40 cellular contexts compared by ENCODE assay signal in the genomic region with DNA sequence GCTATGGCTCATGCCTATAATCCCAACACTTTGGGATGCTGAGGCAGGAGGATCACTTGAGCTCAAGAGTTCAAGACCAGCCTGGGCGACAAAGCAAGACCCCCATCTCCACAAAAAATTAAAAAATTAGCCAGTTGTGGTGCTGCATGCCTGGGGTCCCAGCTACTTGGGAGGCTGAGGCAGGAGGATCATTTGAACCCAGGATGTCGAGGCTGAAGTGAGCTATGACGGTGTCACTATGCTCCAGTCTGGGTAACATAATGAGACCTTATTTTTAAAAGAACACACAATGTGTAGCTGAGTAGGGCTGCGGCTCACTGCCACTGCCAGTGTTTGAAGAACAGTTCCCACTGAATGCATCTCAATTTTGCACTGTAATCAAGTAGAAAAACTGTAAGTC. TPM values are rescaled to one million over a fixed set of nuclear protein-coding genes. Genes with fewer than 3 reads are reported as not detected.
A peak's percentile ranks its signal among the peaks of the same experiment; 100 is the strongest.
DNase-seq lines count a peak whose midpoint lies in the region; ATAC-seq, FAIRE-seq and TF ChIP-seq lines count a peak whose summit lies in the region.
"Had no signal": no experiment of that assay in that cellular context is flagged by ENCODE, and none has a peak within 500 bp of the region (broad histone marks: within the 10 kb centered on the region; RNA-seq: fewer than 3 reads in every experiment).

No MANE protein-coding gene starts in this region.

- TF ChIP-seq POLR2A in GM12891 (IDR thresholded peaks at IDR 0.05; ENCODE audit: low read depth, low read length): no peak
- no peak for TF ChIP-seq POLR2A in esophagus muscularis mucosa (IDR thresholded peaks at IDR 0.05; ENCODE audit: low read depth)

- ATAC-seq in HG03139 (IDR thresholded peaks at IDR 0.05; ENCODE audit: unreplicated experiment): no peak
- ATAC-seq: A549; CD8-positive, alpha-beta T cell had no signal

- H3K4me3 Mint-ChIP-seq in endodermal cell: no peak overlapping the region
- H3K4me3 Mint-ChIP-seq: B cell; CD14-positive monocyte; CD4-positive, alpha-beta memory T cell; CD4-positive, alpha-beta T cell; CD4-positive, CD25-positive, alpha-beta regulatory T cell; CD8-positive, alpha-beta memory T cell; CD8-positive, alpha-beta T cell had no signal

- H3K27me3 ChIP-seq in endodermal cell (ENCODE audit: control insufficient read depth, insufficient read depth, low read length, poor library complexity, severe bottlenecking) (peaks cover 48% of the 10 kb centered on the region), esophagus muscularis mucosa (peaks cover 0 to 42% (median 0%) of the 10 kb centered on the region in 4 donors), brain microvascular endothelial cell (replicated peaks) (peaks cover 2% of the 10 kb centered on the region)
- H3K27me3 ChIP-seq: BLaER1; BLaER1 treated with 17β-estradiol and CSF1 and Interleukin-3, amounts not matched to agents 10 nM and 100 nM had no signal

- H3K36me3 Mint-ChIP-seq in endodermal cell (ENCODE audit: low read depth): no peaks in the 10 kb centered on the region
- H3K36me3 Mint-ChIP-seq: CD14-positive monocyte; CD4-positive, alpha-beta memory T cell; CD4-positive, CD25-positive, alpha-beta regulatory T cell; CD8-positive, alpha-beta memory T cell; CD8-positive, alpha-beta T cell had no signal

- H3K27ac ChIP-seq in endodermal cell (ENCODE audit: low read depth, low read length) (no peak overlapping the region), esophagus muscularis mucosa (replicated peaks in 1 of 4) (no peak overlapping the region), brain microvascular endothelial cell (no peak overlapping the region)
- H3K27ac ChIP-seq: 22Rv1; A549; BLaER1; BLaER1 treated with 17β-estradiol and CSF1 and Interleukin-3, amounts not matched to agents 10 nM and 100 nM; C4-2B had no signal

- H3K27me3 Mint-ChIP-seq in endodermal cell (ENCODE audit: insufficient read depth): peaks cover 100% of the 10 kb centered on the region
- H3K27me3 Mint-ChIP-seq: CD4-positive, CD25-positive, alpha-beta regulatory T cell had no signal

- H3K9me3 Mint-ChIP-seq in endodermal cell: peaks cover 2% of the 10 kb centered on the region
- H3K9me3 Mint-ChIP-seq: CD14-positive monocyte; CD4-positive, alpha-beta memory T cell; CD4-positive, alpha-beta T cell; CD4-positive, CD25-positive, alpha-beta regulatory T cell; CD8-positive, alpha-beta memory T cell; CD8-positive, alpha-beta T cell had no signal

- DNase-seq in GM12891 (ENCODE audit: insufficient read length, low spot score) (no peak), endodermal cell (peak; percentile 16), esophagus muscularis mucosa (ENCODE audit: extremely low spot score) (peak; percentile 62), retina (no peak), brain microvascular endothelial cell (no peak)
- DNase-seq: 8988T; ACHN; AML-193; BE2C; C1 segment of cervical spinal cord; Caco-2; Calu3; CD4-positive, alpha-beta memory T cell; CD4-positive, alpha-beta T cell; CD4-positive, CD25-positive, alpha-beta regulatory T cell; CD8-positive, alpha-beta memory T cell; CD8-positive, alpha-beta T cell; COR-L47; DMS 273 treated with DMSO at 0.1 percent for 48 hours; DMS153; DMS53; DMS79; DMS79 treated with DMSO at 0.1 percent for 48 hours; DND-41; EL had no signal

- TF ChIP-seq EP300 in esophagus muscularis mucosa (IDR thresholded peaks at IDR 0.05): no peak

- peak; percentile 28 for FAIRE-seq in GM12891 (lab: Jason Lieb, UNC)
- FAIRE-seq: A204.1, A549, D721Med had no signal

- peaks cover 5% of the 10 kb centered on the region for H3K4me1 Mint-ChIP-seq in endodermal cell
- H3K4me1 Mint-ChIP-seq: CD4-positive, alpha-beta memory T cell; CD4-positive, CD25-positive, alpha-beta regulatory T cell had no signal

- peaks cover 3% of the 10 kb centered on the region for H3K4me1 ChIP-seq in endodermal cell (ENCODE audit: control insufficient read depth, insufficient read depth, low read length)
- H3K4me1 ChIP-seq in esophagus muscularis mucosa: no peaks in the 10 kb centered on the region
- H3K4me1 ChIP-seq: A549, BE2C had no signal

- TF ChIP-seq CTCF in endodermal cell (conservative IDR thresholded peaks at IDR 0.05): no peak
- no peak for TF ChIP-seq CTCF in esophagus muscularis mucosa (IDR thresholded peaks at IDR 0.05)
- no peak for TF ChIP-seq CTCF in brain microvascular endothelial cell (IDR thresholded peaks at IDR 0.05; ENCODE audit: low read depth, low read length, missing control alignments)

- in situ Hi-C loops in brain microvascular endothelial cell (cut with HindIII; ENCODE audit: low pct_ligation_motif_present, low sequenced_read_pairs): no loop called here

- H3K27ac Mint-ChIP-seq in endodermal cell: no peak overlapping the region
- H3K27ac Mint-ChIP-seq: B cell; CD14-positive monocyte; CD4-positive, alpha-beta memory T cell; CD4-positive, alpha-beta T cell; CD4-positive, CD25-positive, alpha-beta regulatory T cell; CD8-positive, alpha-beta T cell had no signal

- H3K36me3 ChIP-seq in endodermal cell (ENCODE audit: control insufficient read depth, insufficient read depth, low read length) (no peaks in the 10 kb centered on the region), esophagus muscularis mucosa (no peaks in the 10 kb centered on the region), brain microvascular endothelial cell (replicated peaks) (no peaks in the 10 kb centered on the region)
- H3K36me3 ChIP-seq: BE2C; BLaER1; BLaER1 treated with 17β-estradiol and CSF1 and Interleukin-3, amounts not matched to agents 10 nM and 100 nM had no signal

- H3K9ac ChIP-seq in endodermal cell (ENCODE audit: extremely low read depth, low read length, poor library complexity, severe bottlenecking): no peak overlapping the region
- H3K9ac ChIP-seq: BLaER1; BLaER1 treated with 17β-estradiol and CSF1 and Interleukin-3, amounts not matched to agents 10 nM and 100 nM had no signal

- WGBS in endodermal cell (ENCODE audit: insufficient coverage in 1 of 2, insufficient read length in 1 of 2), 2 experiments: 81 to 87% methylated on average over 4 of the region's 4 CpGs
- WGBS in esophagus muscularis mucosa: 92% methylated on average over 4 of the region's 4 CpGs

- intact Hi-C loops in esophagus muscularis mucosa (cut with DNase I): no loop called here

- H3K4me3 ChIP-seq in endodermal cell (ENCODE audit: low read length) (no peak overlapping the region), esophagus muscularis mucosa (no peak overlapping the region), brain microvascular endothelial cell (ENCODE audit: low read depth, low read length) (no peak overlapping the region)
- H3K4me3 ChIP-seq: A549; BLaER1; BLaER1 treated with 17β-estradiol and CSF1 and Interleukin-3, amounts not matched to agents 10 nM and 100 nM had no signal

- peaks cover 5% of the 10 kb centered on the region for H3K9me3 ChIP-seq in endodermal cell (ENCODE audit: control insufficient read depth, low read length)
- H3K9me3 ChIP-seq in esophagus muscularis mucosa: no peaks in the 10 kb centered on the region
- H3K9me3 ChIP-seq: A549; BE2C; BLaER1; BLaER1 treated with 17β-estradiol and CSF1 and Interleukin-3, amounts not matched to agents 10 nM and 100 nM; Caco-2 had no signal

TF ChIP-seq in GM12891, 5 proteins besides CTCF, POLR2A, EP300 and RAD21:
- TF ChIP-seq POU2F2 (IDR thresholded peaks at IDR 0.05; ENCODE audit: low read depth, low read length) (no peak), TAF1 (IDR thresholded peaks at IDR 0.05; ENCODE audit: low read depth, low read length) (no peak), PAX5 (IDR thresholded peaks at IDR 0.05; ENCODE audit: insufficient read depth, low read length, severe bottlenecking) (no peak), POLR2AphosphoS5 (IDR thresholded peaks at IDR 0.05; ENCODE audit: low read depth, low read length) (no peak), SPI1 (IDR thresholded peaks at IDR 0.05; ENCODE audit: low read depth, low read length) (no peak)

RNA-seq across cellular contexts. Expression of a gene that starts 7.1 kb away (rescaled TPM):
- not detected for polyA plus RNA-seq in GM12891 (2012; ENCODE audit: low read depth, missing spikeins)
- not detected for total RNA-seq in endodermal cell
- polyA plus RNA-seq in endodermal cell (2013, experiment 1 of 2): not detected
- polyA plus RNA-seq in endodermal cell (2013, experiment 2 of 2): not detected
- not detected for total RNA-seq in esophagus muscularis mucosa
- total RNA-seq: A172; A673; B cell; Caco-2; Calu3; CD4-positive, alpha-beta memory T cell; CD4-positive, alpha-beta T cell; CD4-positive, CD25-positive, alpha-beta regulatory T cell; CD8-positive, alpha-beta memory T cell; CD8-positive, alpha-beta T cell; Daoy had no signal
- polyA plus RNA-seq: A549; AG04450; BJ; CD14-positive monocyte; CD4-positive, alpha-beta memory T cell; CD4-positive, CD25-positive, alpha-beta regulatory T cell; CD8-positive, alpha-beta memory T cell had no signal

Comparison
In these comparisons a context has a peak if more than half of its experiments do, and no peak if none do; other contexts are left out.
1. DNase-seq: peak in endodermal cell (single experiment) and esophagus muscularis mucosa (single experiment); none in GM12891 (single experiment), retina (single experiment) and brain microvascular endothelial cell (single experiment).